In genomic region chr14:70448633-70449032, GRCh38 we compare ENCODE assay signal across 16 cellular contexts. TPM values are rescaled to one million over a fixed set of nuclear protein-coding genes. Genes with fewer than 3 reads are reported as not detected.
DNase-seq lines count a peak whose midpoint lies in the region; ATAC-seq and TF ChIP-seq lines count a peak whose summit lies in the region.
"Had no signal": no experiment of that assay in that cellular context is flagged by ENCODE, and none has a peak within 500 bp of the region (broad histone marks: within the 10 kb centered on the region; RNA-seq: fewer than 3 reads in every experiment).

No MANE protein-coding gene starts in this region.

- intact Hi-C loops in colonic mucosa (cut with DNase I): no loop called here

- H3K27me3 ChIP-seq in RWPE2 (ENCODE audit: insufficient read depth, poor library complexity, severe bottlenecking) (no peaks in the 10 kb centered on the region), colonic mucosa (no peaks in the 10 kb centered on the region)

- no peak overlapping the region for H3K9ac ChIP-seq in colonic mucosa (ENCODE audit: low read depth in 2 of 2, low read length in 2 of 2)

- no peak for TF ChIP-seq CTCF in RWPE2 (IDR thresholded peaks at IDR 0.05; ENCODE audit: poor library complexity, severe bottlenecking)
- TF ChIP-seq CTCF in fibroblast of villous mesenchyme (IDR thresholded peaks at IDR 0.05; ENCODE audit: insufficient read depth, low read depth, low read length): no peak
- no peak for TF ChIP-seq CTCF in colonic mucosa (IDR thresholded peaks at IDR 0.05)

- H3K27ac ChIP-seq in RWPE2 (ENCODE audit: poor library complexity, severe bottlenecking) (no peak overlapping the region), colonic mucosa (no peak overlapping the region)
- H3K27ac ChIP-seq: skin epidermis had no signal

- no peaks in the 10 kb centered on the region for H3K36me3 ChIP-seq in RWPE2 (ENCODE audit: low read depth)
- no peaks in the 10 kb centered on the region for H3K36me3 ChIP-seq in colonic mucosa
- H3K36me3 ChIP-seq: HAP-1 had no signal

- no peaks in the 10 kb centered on the region for H3K4me1 ChIP-seq in RWPE2 (ENCODE audit: insufficient read depth, poor library complexity, severe bottlenecking)
- H3K4me1 ChIP-seq in colonic mucosa: no peaks in the 10 kb centered on the region
- H3K4me1 ChIP-seq: HAP-1 had no signal

- H3K4me3 ChIP-seq in RWPE2 (ENCODE audit: severe bottlenecking) (no peak overlapping the region), fibroblast of villous mesenchyme (ENCODE audit: low read depth, low read length) (no peak overlapping the region), colonic mucosa (no peak overlapping the region)
- H3K4me3 ChIP-seq: HAP-1, skin epidermis had no signal

- peak; percentile 29 for DNase-seq in SIG-M5 treated with dmso at 0.1 percent for 504 hours (lab: John Stamatoyannopoulos, UW; ENCODE audit: unreplicated experiment)
- no peak for DNase-seq in SIG-M5 (lab: John Stamatoyannopoulos, UW)
- DNase-seq in RWPE2 (ENCODE audit: low spot score): no peak
- peak; percentile 65 for DNase-seq in fibroblast of villous mesenchyme (ENCODE audit: low read depth)
- DNase-seq in colonic mucosa: no peak
- DNase-seq in medulla oblongata (ENCODE audit: extremely low spot score): no peak
- DNase-seq: activated CD4-positive, alpha-beta T cell treated with anti-CD3 and anti-CD28 coated beads, Interleukin-2, amount 50 U/mL, for 48 hours; activated naive CD4-positive, alpha-beta T cell; DND-41; islet precursor cell; NCI-H187 treated with DMSO at 0.1 percent for 48 hours had no signal

- ATAC-seq in RWPE2 (ENCODE audit: low read depth): peak; percentile 41; the same call in 1 of the 3 replicates
- no peak for ATAC-seq in HG03139 (IDR thresholded peaks at IDR 0.05; ENCODE audit: unreplicated experiment)
- ATAC-seq in HG02970 (IDR thresholded peaks at IDR 0.05; ENCODE audit: low FRiP score, unreplicated experiment): no peak

- H3K9me3 ChIP-seq in RWPE2 (ENCODE audit: severe bottlenecking) (no peaks in the 10 kb centered on the region), colonic mucosa (no peaks in the 10 kb centered on the region)
- H3K9me3 ChIP-seq: HAP-1 had no signal

RNA-seq across cellular contexts. Expression of gene ADAM21, which starts 3.3 kb away (rescaled TPM):
- under 0.01 and 0.43 TPM in 2 replicates for total RNA-seq in fibroblast of villous mesenchyme
- total RNA-seq in colonic mucosa: not detected
- total RNA-seq: A673 had no signal

RNA-seq across cellular contexts. Expression of gene SYNJ2BP, which starts 31.7 kb away (rescaled TPM):
- total RNA-seq in fibroblast of villous mesenchyme: 20.6 and 20.7 TPM in 2 replicates
- total RNA-seq in colonic mucosa: 10 to 100 TPM; 50.6 to 55.4 TPM

Comparison
In these comparisons a context has a peak if more than half of its experiments do, and no peak if none do; other contexts are left out.
1. DNase-seq: peak in SIG-M5 treated with dmso at 0.1 percent for 504 hours (single experiment) and fibroblast of villous mesenchyme (single experiment); none in SIG-M5 (single experiment), RWPE2 (single experiment), colonic mucosa (single experiment) and medulla oblongata (single experiment).